22 cellular contexts compared by ENCODE assay signal in the genomic region with DNA sequence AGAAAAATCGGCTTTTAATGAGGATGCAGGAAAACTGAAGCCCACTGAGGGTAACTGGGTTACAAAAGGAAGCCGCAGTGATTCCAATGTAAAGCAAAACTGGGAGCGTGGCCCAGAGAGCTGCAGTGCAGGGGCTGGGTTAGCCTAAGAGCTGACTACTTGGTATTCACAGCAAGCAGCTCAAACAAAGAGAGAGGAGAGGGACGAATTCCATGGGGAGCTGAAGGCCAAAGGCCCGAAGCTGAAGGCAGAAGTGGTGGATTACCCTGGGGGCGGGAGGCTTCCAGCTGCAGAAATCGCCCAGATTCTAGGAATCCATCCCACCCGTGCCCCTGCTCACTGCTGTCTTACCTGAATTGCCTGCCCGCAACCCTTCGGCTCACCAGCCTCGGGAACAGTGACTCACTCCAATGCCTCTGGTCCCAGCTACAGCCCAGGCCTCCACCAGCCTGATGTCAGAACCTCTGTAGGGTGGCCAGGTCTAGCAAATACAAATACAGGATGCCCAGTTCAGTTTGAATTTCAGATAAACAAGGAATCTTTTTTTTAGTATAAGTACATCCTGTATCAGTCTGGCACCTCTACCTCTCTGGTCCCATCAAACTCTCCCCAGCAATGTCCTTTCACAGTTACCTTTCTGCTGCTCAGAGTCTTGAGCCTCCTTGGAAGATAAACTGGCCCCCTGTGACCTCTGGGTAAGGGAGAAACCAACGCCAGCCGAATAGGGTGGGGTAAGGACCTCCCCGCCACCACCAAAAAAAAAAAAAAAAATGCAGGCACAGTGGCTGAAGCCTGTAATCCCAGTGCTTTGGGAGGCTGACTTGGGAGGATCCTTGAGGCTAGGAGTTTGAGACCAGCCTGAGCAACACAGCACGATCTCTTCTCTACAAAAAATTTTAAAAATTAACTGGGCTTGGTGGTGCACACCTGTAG. TPM values are rescaled to one million over a fixed set of nuclear protein-coding genes. Genes with fewer than 3 reads are reported as not detected.
A peak's percentile ranks its signal among the peaks of the same experiment; 100 is the strongest.
DNase-seq lines count a peak whose midpoint lies in the region; ATAC-seq and TF ChIP-seq lines count a peak whose summit lies in the region.
"Had no signal": no experiment of that assay in that cellular context is flagged by ENCODE, and none has a peak within 500 bp of the region (broad histone marks: within the 10 kb centered on the region; RNA-seq: fewer than 3 reads in every experiment).

No MANE protein-coding gene starts in this region.

- H3K9me2 ChIP-seq in SK-N-SH: no peaks in the 10 kb centered on the region

- H4K12ac ChIP-seq in trophoblast cell (ENCODE audit: low read depth, low read length): peak overlapping the region; percentile 47

- peaks cover 6% of the 10 kb centered on the region for H3K4me1 Mint-ChIP-seq in T-helper 2 cell treated with Interferon-gamma antibody and Interleukin-4, amounts not matched to agents 5 μg/mL and 100 μg/mL, for 36 hours (ENCODE audit: low read depth)
- H3K4me1 Mint-ChIP-seq: B cell had no signal

- H3K36me3 ChIP-seq in SK-N-SH (replicated peaks in 1 of 2; ENCODE audit: control insufficient read depth in 1 of 2, insufficient read depth in 2 of 2, low read length in 1 of 2) (no peaks in the 10 kb centered on the region), iPS-20b (ENCODE audit: insufficient read depth, low read depth, low read length) (peaks cover 6% of the 10 kb centered on the region; the same call in 1 of the 2 replicates), trophoblast cell (ENCODE audit: control insufficient read depth in 1 of 2, insufficient read depth in 2 of 2, low read length in 2 of 2) (no peaks in the 10 kb centered on the region), gastrocnemius medialis (no peaks in the 10 kb centered on the region)
- H3K36me3 ChIP-seq: prostate gland, stomach had no signal

- H3K4me2 ChIP-seq in SK-N-SH (no peak overlapping the region), trophoblast cell (ENCODE audit: low read length) (no peak overlapping the region)

- H3K9me3 ChIP-seq in SK-N-SH (no peaks in the 10 kb centered on the region), iPS-20b (ENCODE audit: insufficient read depth, low read depth, low read length) (no peaks in the 10 kb centered on the region), trophoblast cell (ENCODE audit: insufficient read depth, low read depth, low read length) (no peaks in the 10 kb centered on the region), gastrocnemius medialis (no peaks in the 10 kb centered on the region)
- H3K9me3 ChIP-seq: prostate gland, stomach had no signal

- POLR2A ChIA-PET in SK-N-SH (lab: Yijun Ruan, JAX): no interaction called here

- peak overlapping the region; percentile 26 for H3K27ac Mint-ChIP-seq in T-helper 2 cell treated with Interferon-gamma antibody and Interleukin-4, amounts not matched to agents 5 μg/mL and 100 μg/mL, for 36 hours
- H3K27ac Mint-ChIP-seq: B cell, nephron had no signal

- no peaks in the 10 kb centered on the region for H3K27me3 Mint-ChIP-seq in T-helper 2 cell treated with Interferon-gamma antibody and Interleukin-4, amounts not matched to agents 5 μg/mL and 100 μg/mL, for 36 hours (ENCODE audit: low read depth)
- H3K27me3 Mint-ChIP-seq: B cell had no signal

- H3K4me3 ChIP-seq in SK-N-SH (ENCODE audit: low read depth in 2 of 2, low read length in 1 of 2) (no peak overlapping the region), iPS-20b (ENCODE audit: low read length) (no peak overlapping the region), trophoblast cell (ENCODE audit: low read depth, low read length) (no peak overlapping the region), gastrocnemius medialis (no peak overlapping the region)
- H3K4me3 ChIP-seq: prostate gland, stomach had no signal

- peaks cover 4% of the 10 kb centered on the region for H3F3A ChIP-seq in SK-N-SH (replicated peaks; ENCODE audit: insufficient read depth)

- peak overlapping the region; percentile 26 for H3K14ac ChIP-seq in trophoblast cell (ENCODE audit: low read length)

- H3K79me2 ChIP-seq in SK-N-SH (ENCODE audit: insufficient read depth): no peaks in the 10 kb centered on the region
- peaks cover 2% of the 10 kb centered on the region for H3K79me2 ChIP-seq in trophoblast cell (ENCODE audit: control insufficient read depth, insufficient read depth, low read length, poor library complexity)

- no peaks in the 10 kb centered on the region for H3K9me3 Mint-ChIP-seq in T-helper 2 cell treated with Interferon-gamma antibody and Interleukin-4, amounts not matched to agents 5 μg/mL and 100 μg/mL, for 36 hours
- H3K9me3 Mint-ChIP-seq: nephron had no signal

- H2AK5ac ChIP-seq in trophoblast cell (ENCODE audit: low read length): no peak overlapping the region

- CTCF ChIA-PET in SK-N-SH (lab: Yijun Ruan, JAX): interaction anchor here (0.5 to 6.8 kb wide), 4 partner anchors 12 to 1576 kb away, joined by 3 to 65 read pairs (median 6); no protein-coding TSS in a partner anchor

- peak overlapping the region; percentile 8 for H3K4ac ChIP-seq in trophoblast cell (ENCODE audit: low read depth, low read length)

- TF ChIP-seq EP300 in SK-N-SH (IDR thresholded peaks at IDR 0.05; ENCODE audit: borderline replicate concordance in 1 of 2, low read depth in 1 of 2, low read length in 1 of 2): no peak

- no peak for DNase-seq in T-helper 2 cell treated with Interferon-gamma antibody and Interleukin-4, amounts not matched to agents 5 μg/mL and 100 μg/mL, for 36 hours (ENCODE audit: low spot score)
- DNase-seq in T-helper 2 cell (no peak), SK-N-SH (no peak), trophoblast cell (peak; percentile 68 to 80), gastrocnemius medialis (no peak)
- no peak for DNase-seq in NK-92 treated with Interleukin-12 subunit alpha and Interleukin-12 subunit beta, amount 100 ng/mL, for 24 hours (lab: John Stamatoyannopoulos, UW)
- DNase-seq in activated effector memory CD4-positive, alpha-beta T cell treated with Interleukin-2 at 50 U/mL for 16 hours: no peak
- DNase-seq: activated CD4-positive, alpha-beta T cell treated with anti-CD3 and anti-CD28 coated beads, Interleukin-2, amount 50 U/mL, for 1 hour; activated CD8-positive, alpha-beta memory T cell treated with anti-CD3 and anti-CD28 coated beads, Interleukin-2, amount 50 U/mL, for 4 hours; H7; KBM-7; NCI-H1092 treated with DMSO at 0.1 percent for 48 hours; NCI-H2029 treated with DMSO at 0.1 percent for 48 hours; NCI-H510A; Right ventricle myocardium superior; stimulated activated CD4-positive, alpha-beta T cell treated with anti-CD3 and anti-CD28 coated beads, Interleukin-4, amount 100 ng/mL, for 1 hour; stomach had no signal

- no peaks in the 10 kb centered on the region for H3K27me3 ChIP-seq in SK-N-SH (ENCODE audit: insufficient read depth)
- H3K27me3 ChIP-seq in iPS-20b (ENCODE audit: insufficient read depth, low read length): no peaks in the 10 kb centered on the region
- no peaks in the 10 kb centered on the region for H3K27me3 ChIP-seq in trophoblast cell (ENCODE audit: insufficient read depth, low read length)
- H3K27me3 ChIP-seq in gastrocnemius medialis: no peaks in the 10 kb centered on the region
- H3K27me3 ChIP-seq: stomach had no signal

- H3K27ac ChIP-seq in SK-N-SH (ENCODE audit: low read depth in 2 of 2, low read length in 1 of 2) (no peak overlapping the region), iPS-20b (ENCODE audit: low read length) (peak overlapping the region; percentile 62), trophoblast cell (ENCODE audit: low read depth, low read length) (peak overlapping the region; percentile 65), gastrocnemius medialis (no peak overlapping the region)
- H3K27ac ChIP-seq: 22Rv1, prostate gland, stomach had no signal

- in situ Hi-C loops in gastrocnemius medialis (cut with MboI; ENCODE audit: low sequenced_read_pairs in 4 of 4): no loop called here

- no peak overlapping the region for H3K4me3 Mint-ChIP-seq in T-helper 2 cell treated with Interferon-gamma antibody and Interleukin-4, amounts not matched to agents 5 μg/mL and 100 μg/mL, for 36 hours
- H3K4me3 Mint-ChIP-seq: B cell, nephron had no signal

- ATAC-seq in gastrocnemius medialis: no peak

- no peak for TF ChIP-seq RAD21 in SK-N-SH (IDR thresholded peaks at IDR 0.05; ENCODE audit: low read length)

- H2AFZ ChIP-seq in SK-N-SH (ENCODE audit: low read depth): no peak overlapping the region
- H2AFZ ChIP-seq in trophoblast cell (ENCODE audit: insufficient read depth, low read length, poor library complexity): peak overlapping the region; percentile 38

- peak overlapping the region; percentile 36 for H4K91ac ChIP-seq in trophoblast cell (ENCODE audit: low read depth, low read length)

- peak overlapping the region; percentile 0 for H3K18ac ChIP-seq in trophoblast cell (ENCODE audit: low read length)

- H4K8ac ChIP-seq in trophoblast cell (ENCODE audit: low read depth, low read length): peak overlapping the region; percentile 47

- intact Hi-C loops in gastrocnemius medialis (cut with DNase I; ENCODE audit: low total_unique reads): no loop called here

- TF ChIP-seq CTCF in SK-N-SH (IDR thresholded peaks at IDR 0.05) (no peak), gastrocnemius medialis (IDR thresholded peaks at IDR 0.05 in 4 of 5, conservative IDR thresholded peaks at IDR 0.05 in 1 of 5) (no peak)

- TF ChIP-seq POLR2A in gastrocnemius medialis (IDR thresholded peaks at IDR 0.05): no peak

- H3K79me1 ChIP-seq in trophoblast cell (ENCODE audit: low read length): peaks cover 39% of the 10 kb centered on the region

- H3K23ac ChIP-seq in trophoblast cell (ENCODE audit: low read length): no peak overlapping the region

- WGBS in SK-N-SH (ENCODE audit: low lambda C conversion rate): 83% methylated on average over 10 of the region's 15 CpGs
- WGBS in trophoblast cell (ENCODE audit: extremely low coverage, insufficient coverage, insufficient read length): no CpG with 5 or more reads among the region's 15 CpGs

- no peaks in the 10 kb centered on the region for H3K4me1 ChIP-seq in SK-N-SH (ENCODE audit: control insufficient read depth in 1 of 2, insufficient read depth in 2 of 2, low read depth in 1 of 2, low read length in 1 of 2)
- H3K4me1 ChIP-seq in iPS-20b (ENCODE audit: insufficient read depth, low read length): peaks cover 23% of the 10 kb centered on the region
- H3K4me1 ChIP-seq in trophoblast cell (ENCODE audit: control insufficient read depth in 1 of 2, insufficient read depth in 2 of 2, low read length in 2 of 2): peaks cover 17 to 19% of the 10 kb centered on the region in 2 experiments
- H3K4me1 ChIP-seq in gastrocnemius medialis: no peaks in the 10 kb centered on the region
- H3K4me1 ChIP-seq: prostate gland had no signal

- peak overlapping the region; percentile 81 for H2BK12ac ChIP-seq in trophoblast cell (ENCODE audit: low read length)

- H2BK120ac ChIP-seq in trophoblast cell (ENCODE audit: insufficient read depth, low read length, poor library complexity): peak overlapping the region; percentile 85

- peak overlapping the region; percentile 45 for H2BK5ac ChIP-seq in trophoblast cell (ENCODE audit: low read depth, low read length, poor library complexity)

- H3K36me3 Mint-ChIP-seq in T-helper 2 cell treated with Interferon-gamma antibody and Interleukin-4, amounts not matched to agents 5 μg/mL and 100 μg/mL, for 36 hours (ENCODE audit: low read depth): no peaks in the 10 kb centered on the region

- H3K9ac ChIP-seq in SK-N-SH: no peak overlapping the region
- peak overlapping the region; percentile 67; the same call in 1 of the 2 replicates for H3K9ac ChIP-seq in iPS-20b (ENCODE audit: low read depth, low read length)
- no peak overlapping the region for H3K9ac ChIP-seq in trophoblast cell (ENCODE audit: low read length)

- H4K20me1 ChIP-seq in SK-N-SH (ENCODE audit: insufficient read depth): no peaks in the 10 kb centered on the region

RNA-seq across cellular contexts. Expression of a gene that starts 14.6 kb away (rescaled TPM):
- polyA plus RNA-seq in SK-N-SH (2012; rRNA removed): 20.6 and 25.3 TPM in 2 replicates
- polyA plus RNA-seq in SK-N-SH (2012; cell fraction: cytosol; rRNA removed): 19.5 and 20.5 TPM in 2 replicates
- 54.6 and 62.7 TPM in 2 replicates for polyA plus RNA-seq in SK-N-SH (2012; cell fraction: nucleus; rRNA removed)
- polyA plus RNA-seq in trophoblast cell (2013): 44.5 and 45.1 TPM in 2 replicates
- 10 to 100 TPM; 15.1 to 32.2 (median 19.7) TPM for total RNA-seq in gastrocnemius medialis

Comparison
In these comparisons a context has a peak if more than half of its experiments do, and no peak if none do; other contexts are left out.
1. DNase-seq: peak in trophoblast cell (2 of 2); none in T-helper 2 cell treated with Interferon-gamma antibody and Interleukin-4, amounts not matched to agents 5 μg/mL and 100 μg/mL, for 36 hours (single experiment), T-helper 2 cell (0 of 5), SK-N-SH (single experiment), gastrocnemius medialis (0 of 2), NK-92 treated with Interleukin-12 subunit alpha and Interleukin-12 subunit beta, amount 100 ng/mL, for 24 hours (single experiment) and activated effector memory CD4-positive, alpha-beta T cell treated with Interleukin-2 at 50 U/mL for 16 hours (single experiment).
2. H3K27ac ChIP-seq: peak in iPS-20b (single experiment) and trophoblast cell (single experiment); none in SK-N-SH (0 of 2) and gastrocnemius medialis (0 of 4).